ENCODE assay signal across 19 cellular contexts in genomic region chr15:89149501-89150101, GRCh38.
DNase-seq lines count a peak whose midpoint lies in the region; ATAC-seq and TF ChIP-seq lines count a peak whose summit lies in the region.
"Had no signal": no experiment of that assay in that cellular context is flagged by ENCODE, and none has a peak within 500 bp of the region (broad histone marks: within the 10 kb centered on the region; RNA-seq: fewer than 3 reads in every experiment).

No MANE protein-coding gene starts in this region.

- H3K36me3 ChIP-seq in prostate gland, result peaks cover 0 to 5% of the 10 kb centered on the region in 2 donors
- peaks cover 18% of the 10 kb centered on the region for H3K36me3 ChIP-seq in CD4-positive, alpha-beta memory T cell (ENCODE audit: insufficient read depth, low read length)
- H3K36me3 ChIP-seq: breast epithelium had no signal

- H3K4me3 Mint-ChIP-seq in Calu3 (ENCODE audit: low read depth, unreplicated experiment), result peak overlapping the region; percentile 42
- no peak overlapping the region for H3K4me3 Mint-ChIP-seq in T-cell
- no peak overlapping the region for H3K4me3 Mint-ChIP-seq in CD4-positive, alpha-beta memory T cell

- POLR2A ChIA-PET in T-cell (lab: Charles Lee), result interaction anchor here (0.6 to 0.7 kb wide), 2 partner anchors 33 to 128 kb away, joined by 3 to 9 read pairs; no protein-coding TSS in a partner anchor
- POLR2A ChIA-PET in CD4-positive, alpha-beta memory T cell (lab: Charles Lee; ENCODE audit: partially characterized antibody), result no interaction called here

- H3K36me3 Mint-ChIP-seq in Calu3 (ENCODE audit: insufficient read depth, unreplicated experiment), result peaks cover 30% of the 10 kb centered on the region
- peaks cover 29% of the 10 kb centered on the region for H3K36me3 Mint-ChIP-seq in T-cell
- H3K36me3 Mint-ChIP-seq in CD4-positive, alpha-beta memory T cell, result peaks cover 25 to 40% of the 10 kb centered on the region in 2 donors

- intact Hi-C loops in Calu3 (cut with micrococcal nuclease; ENCODE audit: unreplicated experiment) (loop anchor here (2.0 kb wide), 1 partner anchor 15 kb away; no protein-coding TSS in a partner anchor), prostate gland (cut with DNase I) (no loop called here)
- intact Hi-C loops in CD4-positive, alpha-beta memory T cell (cut with micrococcal nuclease), result no loop called here

- TF ChIP-seq CTCF in Calu3 (IDR thresholded peaks at IDR 0.05; ENCODE audit: unreplicated experiment), result no peak
- no peak for TF ChIP-seq CTCF in prostate gland (IDR thresholded peaks at IDR 0.05)

- no peaks in the 10 kb centered on the region for H3K9me3 ChIP-seq in prostate gland
- no peaks in the 10 kb centered on the region for H3K9me3 ChIP-seq in CD4-positive, alpha-beta memory T cell (ENCODE audit: control insufficient read depth in 1 of 2, low read length in 2 of 2)
- H3K9me3 ChIP-seq: breast epithelium, esophagus squamous epithelium had no signal

- no peaks in the 10 kb centered on the region for H3K4me1 ChIP-seq in prostate gland (replicated peaks)
- no peaks in the 10 kb centered on the region for H3K4me1 ChIP-seq in CD4-positive, alpha-beta memory T cell (ENCODE audit: insufficient read depth, low read length)
- H3K4me1 ChIP-seq: breast epithelium had no signal

- TF ChIP-seq POLR2A in prostate gland (IDR thresholded peaks at IDR 0.05), result no peak

- no peaks in the 10 kb centered on the region for H3K27me3 Mint-ChIP-seq in Calu3 (ENCODE audit: unreplicated experiment)
- H3K27me3 Mint-ChIP-seq in T-cell, result no peaks in the 10 kb centered on the region
- H3K27me3 Mint-ChIP-seq in CD4-positive, alpha-beta memory T cell, result no peaks in the 10 kb centered on the region

- H3K9me3 Mint-ChIP-seq in Calu3 (ENCODE audit: low read depth, unreplicated experiment) (no peaks in the 10 kb centered on the region), T-cell (no peaks in the 10 kb centered on the region)
- no peaks in the 10 kb centered on the region for H3K9me3 Mint-ChIP-seq in CD4-positive, alpha-beta memory T cell

- CTCF ChIA-PET in Calu3 (lab: Charles Lee) (interaction anchor here (0.7 to 1.7 kb wide), 9 partner anchors 18 to 55 kb away, joined by 3 to 5 read pairs (median 4); no protein-coding TSS in a partner anchor), T-cell (lab: Charles Lee) (interaction anchor here (0.5 to 0.9 kb wide), 3 partner anchors 11 to 20 kb away, joined by 3 to 4 read pairs (median 3); no protein-coding TSS in a partner anchor)
- CTCF ChIA-PET in CD4-positive, alpha-beta memory T cell (lab: Charles Lee; ENCODE audit: partially characterized antibody), result interaction anchor here (1.1 to 1.8 kb wide), 5 partner anchors 22 to 115 kb away, joined by 4 to 8 read pairs (median 5); partner anchors contain the start of gene ABHD2

- H3K27ac Mint-ChIP-seq in Calu3 (ENCODE audit: unreplicated experiment), result peak overlapping the region; percentile 62
- H3K27ac Mint-ChIP-seq in T-cell, result peak overlapping the region; percentile 23 to 44
- peak overlapping the region in 3 of 7 donors; percentile 42 to 86 (median 69) for H3K27ac Mint-ChIP-seq in CD4-positive, alpha-beta memory T cell

- no peaks in the 10 kb centered on the region for H3K27me3 ChIP-seq in prostate gland (replicated peaks; ENCODE audit: insufficient read depth)
- no peaks in the 10 kb centered on the region for H3K27me3 ChIP-seq in CD4-positive, alpha-beta memory T cell (ENCODE audit: insufficient read depth, low read length)
- H3K27me3 ChIP-seq: breast epithelium, esophagus squamous epithelium had no signal

- H3K4me1 Mint-ChIP-seq in Calu3 (ENCODE audit: low read depth, unreplicated experiment), result peaks cover 30% of the 10 kb centered on the region
- peaks cover under 1 to 5% (median 2%) of the 10 kb centered on the region in 3 donors for H3K4me1 Mint-ChIP-seq in T-cell
- peaks cover 0 to 9% (median 2%) of the 10 kb centered on the region in 4 donors for H3K4me1 Mint-ChIP-seq in CD4-positive, alpha-beta memory T cell

- ATAC-seq in T-cell (replicated peaks in 1 of 4), result no peak
- ATAC-seq in left lobe of liver, result peak; percentile 42
- no peak for ATAC-seq in stimulated activated naive CD8-positive, alpha-beta T cell treated with anti-CD3 and anti-CD28 coated beads, Interleukin-15, Interleukin-2, amounts not matched to agents 100 U/mL and 50 U/mL, for 24 hours

- no TSS peak for BruUV-seq in Calu3 (replicated peaks; lab: Mats Ljungman, UMichigan)

- peak overlapping the region in 1 of 2 donors; percentile 58 for H3K27ac ChIP-seq in prostate gland
- H3K27ac ChIP-seq in CD4-positive, alpha-beta memory T cell (ENCODE audit: low read depth, low read length), result no peak overlapping the region
- H3K27ac ChIP-seq: breast epithelium had no signal

- WGBS in prostate gland, result 64% methylated on average over 7 of the region's 7 CpGs

- no peak overlapping the region for H3K4me3 ChIP-seq in prostate gland
- H3K4me3 ChIP-seq in CD4-positive, alpha-beta memory T cell (ENCODE audit: low read length in 2 of 2), result no peak overlapping the region
- H3K4me3 ChIP-seq: breast epithelium, esophagus squamous epithelium had no signal

- no peak for DNase-seq in Calu3
- DNase-seq in T-cell, result no peak
- no peak for DNase-seq in left lobe of liver (ENCODE audit: low spot score)
- peak; percentile 45 for DNase-seq in prostate gland (ENCODE audit: low spot score)
- DNase-seq in stimulated activated naive CD8-positive, alpha-beta T cell treated with anti-CD3 and anti-CD28 coated beads, Interleukin-15, Interleukin-2, amounts not matched to agents 100 U/mL and 50 U/mL, for 24 hours, result no peak
- DNase-seq in NCI-H1092 (lab: John Stamatoyannopoulos, UW), result no peak
- no peak for DNase-seq in CD4-positive, alpha-beta memory T cell
- DNase-seq: activated CD4-positive, alpha-beta T cell treated with anti-CD3 and anti-CD28 coated beads for 48 hours; COR-L47; esophagus squamous epithelium; glutamatergic neuron; KBM-7; MV-4-11; NCI-H2029 treated with DMSO at 0.1 percent for 48 hours; NCI-H446; NK-92 treated with Interleukin-12 subunit alpha and Interleukin-12 subunit beta, amount 100 ng/mL, for 24 hours; posterior cingulate gyrus; stimulated activated CD4-positive, alpha-beta T cell treated with anti-CD3 and anti-CD28 coated beads, Interleukin-12 subunit alpha, Interleukin-12 subunit beta, amount 100 ng/mL, for 4 hours had no signal
